ENCODE assay signal across 8 cellular contexts in the genomic region with DNA sequence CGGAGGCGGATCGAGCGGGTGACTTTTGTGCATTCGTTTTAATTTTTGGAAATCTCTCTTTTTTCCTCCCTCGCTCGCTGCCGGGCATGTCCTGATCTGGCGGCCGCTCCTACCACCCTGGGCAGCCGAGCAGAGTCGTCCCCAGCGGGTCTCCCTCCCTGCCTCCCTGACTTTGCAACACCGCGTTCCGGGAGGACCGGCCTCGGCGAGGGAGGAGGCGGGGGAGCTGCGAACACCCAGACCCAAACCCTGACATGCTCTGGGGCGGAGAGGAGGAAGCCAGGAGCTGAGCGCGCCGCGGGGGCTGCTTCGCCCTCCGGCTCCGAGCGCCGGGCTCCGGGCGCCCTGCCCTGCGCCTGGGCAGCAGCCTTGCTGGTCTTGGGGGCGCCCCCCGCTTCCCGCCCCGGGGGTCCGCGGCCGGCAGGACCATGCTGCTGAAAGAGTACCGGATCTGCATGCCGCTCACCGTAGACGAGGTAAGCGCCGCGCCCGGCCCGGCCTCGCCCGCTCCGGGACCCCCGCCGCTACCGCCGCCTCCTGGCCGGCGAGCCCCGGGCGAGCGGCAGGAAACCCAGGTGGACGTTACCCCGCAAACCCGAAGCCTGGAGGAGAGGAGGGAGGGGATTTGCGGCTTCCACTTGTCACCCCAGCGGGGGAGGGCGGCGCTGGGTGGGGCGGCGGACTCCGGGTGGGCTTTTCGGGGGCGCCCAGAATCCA. TPM values are rescaled to one million over a fixed set of nuclear protein-coding genes. Genes with fewer than 3 reads are reported as not detected.
DNase-seq lines count a peak whose midpoint lies in the region; ATAC-seq and TF ChIP-seq lines count a peak whose summit lies in the region.

No MANE protein-coding gene starts in this region.

- H4K20me1 ChIP-seq in MM.1S (ENCODE audit: insufficient read depth, low read length) = no peaks in the 10 kb centered on the region

- H3K4me3 Mint-ChIP-seq in CD4-positive, CD25-positive, alpha-beta regulatory T cell = peak overlapping the region; percentile 91 to 95 (median 94)

- peaks cover 33% of the 10 kb centered on the region for H3K4me1 ChIP-seq in CD4-positive, CD25-positive, alpha-beta regulatory T cell (ENCODE audit: control insufficient read depth, insufficient read depth, low read length, poor library complexity, severe bottlenecking)
- peaks cover 22% of the 10 kb centered on the region for H3K4me1 ChIP-seq in MM.1S (ENCODE audit: low read length)
- peaks cover 3 to 27% (median 20%) of the 10 kb centered on the region in 4 donors for H3K4me1 ChIP-seq in liver (ENCODE audit: control insufficient read depth in 4 of 4, insufficient read depth in 4 of 4, low read length in 3 of 4)

- TF ChIP-seq CTCF in MM.1S (IDR thresholded peaks at IDR 0.05; ENCODE audit: low read length) (peak; percentile 35), coronary artery (IDR thresholded peaks at IDR 0.05) (no peak), liver (IDR thresholded peaks at IDR 0.05; ENCODE audit: low read depth, low read length, missing input control) (no peak)

- no peaks in the 10 kb centered on the region for H3K27me3 ChIP-seq in CD4-positive, CD25-positive, alpha-beta regulatory T cell (ENCODE audit: control insufficient read depth, insufficient read depth, low read length)
- H3K27me3 ChIP-seq in MM.1S (replicated peaks; ENCODE audit: insufficient read depth, low read length) (no peaks in the 10 kb centered on the region), liver (ENCODE audit: control insufficient read depth in 4 of 4, insufficient read depth in 4 of 4, low read length in 3 of 4) (no peaks in the 10 kb centered on the region)

- H3K36me3 Mint-ChIP-seq in CD4-positive, CD25-positive, alpha-beta regulatory T cell = no peaks in the 10 kb centered on the region

- peaks cover 22% of the 10 kb centered on the region for H3F3A ChIP-seq in MM.1S (ENCODE audit: insufficient read depth, low read length)

- peaks cover 5% of the 10 kb centered on the region for H3K27me3 Mint-ChIP-seq in CD4-positive, CD25-positive, alpha-beta regulatory T cell

- peak overlapping the region; percentile 96 for H2AFZ ChIP-seq in MM.1S (ENCODE audit: low read length)

- peak overlapping the region; percentile 59 for H3K4me3 ChIP-seq in CD4-positive, CD25-positive, alpha-beta regulatory T cell (ENCODE audit: low read depth, low read length)
- H3K4me3 ChIP-seq in MM.1S (ENCODE audit: low read length) (peak overlapping the region; percentile 96), coronary artery (peak overlapping the region; percentile 88), liver (ENCODE audit: low read depth in 1 of 3, low read length in 3 of 3) (peak overlapping the region; percentile 74 to 86 (median 77))

- TF ChIP-seq RAD21 in liver (IDR thresholded peaks at IDR 0.05) = no peak

- peak overlapping the region; percentile 23 to 75 (median 43) for H3K27ac Mint-ChIP-seq in CD4-positive, CD25-positive, alpha-beta regulatory T cell

- WGBS in liver = under 1% methylated on average over 74 of the region's 74 CpGs

- no peaks in the 10 kb centered on the region for H3K9me3 Mint-ChIP-seq in CD4-positive, CD25-positive, alpha-beta regulatory T cell

- peak overlapping the region; percentile 74 for H3K27ac ChIP-seq in CD4-positive, CD25-positive, alpha-beta regulatory T cell (ENCODE audit: insufficient read depth, low read length, poor library complexity, severe bottlenecking)
- H3K27ac ChIP-seq in MM.1S (ENCODE audit: low read length) = peak overlapping the region; percentile 74; the same call in 1 of the 2 replicates
- H3K27ac ChIP-seq in coronary artery = peak overlapping the region; percentile 83 to 94
- peak overlapping the region; percentile 92 to 93 for H3K27ac ChIP-seq in liver (ENCODE audit: low read depth in 1 of 2, low read length in 2 of 2)

- peak; percentile 24 to 62 (median 56) for DNase-seq in CD4-positive, CD25-positive, alpha-beta regulatory T cell
- DNase-seq in MM.1S = peak; percentile 50
- peak; percentile 30 to 32 for DNase-seq in activated CD4-positive, alpha-beta T cell treated with anti-CD3 and anti-CD28 coated beads for 24 hours (ENCODE audit: low read depth in 2 of 2)
- peak; percentile 81 for DNase-seq in coronary artery (ENCODE audit: low spot score)
- DNase-seq in stimulated activated CD8-positive, alpha-beta memory T cell treated with anti-CD3 and anti-CD28 coated beads, Interleukin-15, amount 100 ng/mL, for 48 hours (ENCODE audit: low read depth in 2 of 2) = peak; percentile 38 to 39
- no peak for DNase-seq in kidney glomerular epithelial cell (lab: John Stamatoyannopoulos, UW)

- peak; percentile 13 to 18 for ATAC-seq in CD4-positive, CD25-positive, alpha-beta regulatory T cell (ENCODE audit: low read depth in 2 of 2)
- peak; percentile 24 for ATAC-seq in GM21515 (IDR thresholded peaks at IDR 0.05; ENCODE audit: unreplicated experiment)

- peaks cover 0 to 52% (median 36%) of the 10 kb centered on the region in 4 donors for H3K4me1 Mint-ChIP-seq in CD4-positive, CD25-positive, alpha-beta regulatory T cell

- peak overlapping the region; percentile 98 for H3K4me2 ChIP-seq in MM.1S (ENCODE audit: low read depth, low read length)

- H3K36me3 ChIP-seq in CD4-positive, CD25-positive, alpha-beta regulatory T cell (ENCODE audit: control insufficient read depth, insufficient read depth, low read length) = no peaks in the 10 kb centered on the region
- H3K36me3 ChIP-seq in MM.1S (replicated peaks; ENCODE audit: insufficient read depth, low read length) = no peaks in the 10 kb centered on the region
- no peaks in the 10 kb centered on the region for H3K36me3 ChIP-seq in liver (ENCODE audit: control insufficient read depth in 4 of 4, insufficient read depth in 3 of 4, low read depth in 1 of 4, low read length in 3 of 4)

- no peaks in the 10 kb centered on the region for H3K9me3 ChIP-seq in CD4-positive, CD25-positive, alpha-beta regulatory T cell (ENCODE audit: control insufficient read depth in 2 of 2, low read length in 2 of 2)
- H3K9me3 ChIP-seq in MM.1S (replicated peaks; ENCODE audit: insufficient read depth, low read length) = no peaks in the 10 kb centered on the region
- H3K9me3 ChIP-seq in liver (ENCODE audit: control insufficient read depth in 4 of 4, low read length in 3 of 4) = no peaks in the 10 kb centered on the region

- H3K79me2 ChIP-seq in MM.1S (ENCODE audit: low read length) = peaks cover 37% of the 10 kb centered on the region

- no peaks in the 10 kb centered on the region for H3K9me2 ChIP-seq in MM.1S (replicated peaks; ENCODE audit: insufficient read depth, low read length)

- H3K9ac ChIP-seq in MM.1S (ENCODE audit: low read length) (peak overlapping the region; percentile 82), liver (ENCODE audit: low read depth in 1 of 2, low read length in 2 of 2) (peak overlapping the region; percentile 76 to 94)

TF ChIP-seq in liver, 16 proteins besides CTCF, POLR2A, EP300 and RAD21:
- TF ChIP-seq RXRA (IDR thresholded peaks at IDR 0.05) (no peak), FOXA2 (IDR thresholded peaks at IDR 0.05) (no peak), FOXA1 (IDR thresholded peaks at IDR 0.05) (no peak), YY1 (IDR thresholded peaks at IDR 0.05) (no peak), NR2F2 (IDR thresholded peaks at IDR 0.05) (no peak)
- TF ChIP-seq, protein P1, sequence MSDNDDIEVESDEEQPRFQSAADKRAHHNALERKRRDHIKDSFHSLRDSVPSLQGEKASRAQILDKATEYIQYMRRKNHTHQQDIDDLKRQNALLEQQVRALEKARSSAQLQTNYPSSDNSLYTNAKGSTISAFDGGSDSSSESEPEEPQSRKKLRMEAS (IDR thresholded peaks at IDR 0.05) = no peak
- TF ChIP-seq, protein P2, sequence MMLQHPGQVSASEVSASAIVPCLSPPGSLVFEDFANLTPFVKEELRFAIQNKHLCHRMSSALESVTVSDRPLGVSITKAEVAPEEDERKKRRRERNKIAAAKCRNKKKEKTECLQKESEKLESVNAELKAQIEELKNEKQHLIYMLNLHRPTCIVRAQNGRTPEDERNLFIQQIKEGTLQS (IDR thresholded peaks at IDR 0.05) = no peak

RNA-seq across cellular contexts. Expression of a gene that starts 0.8 kb away (rescaled TPM):
- 47.9 TPM for total RNA-seq in CD4-positive, CD25-positive, alpha-beta regulatory T cell
- polyA plus RNA-seq in CD4-positive, CD25-positive, alpha-beta regulatory T cell = 10 to 100 TPM; 27.3 to 39.5 (median 39.0) TPM
- total RNA-seq in liver = 10 to 100 TPM in 1 of 2 donors, 1 to 10 TPM in 1; 2.3 to 10.2 TPM
- polyA plus RNA-seq in liver = 1 to 10 TPM; 3.5 to 7.9 TPM

RNA-seq across cellular contexts. Expression of a gene that starts 11.5 kb away (rescaled TPM):
- total RNA-seq in CD4-positive, CD25-positive, alpha-beta regulatory T cell = 44.2 TPM
- 10 to 100 TPM; 31.7 to 42.7 (median 37.0) TPM for polyA plus RNA-seq in CD4-positive, CD25-positive, alpha-beta regulatory T cell
- 10 to 100 TPM; 17.3 to 34.0 TPM for total RNA-seq in liver
- polyA plus RNA-seq in liver = 10 to 100 TPM; 20.8 to 30.5 TPM
